In the genomic region with DNA sequence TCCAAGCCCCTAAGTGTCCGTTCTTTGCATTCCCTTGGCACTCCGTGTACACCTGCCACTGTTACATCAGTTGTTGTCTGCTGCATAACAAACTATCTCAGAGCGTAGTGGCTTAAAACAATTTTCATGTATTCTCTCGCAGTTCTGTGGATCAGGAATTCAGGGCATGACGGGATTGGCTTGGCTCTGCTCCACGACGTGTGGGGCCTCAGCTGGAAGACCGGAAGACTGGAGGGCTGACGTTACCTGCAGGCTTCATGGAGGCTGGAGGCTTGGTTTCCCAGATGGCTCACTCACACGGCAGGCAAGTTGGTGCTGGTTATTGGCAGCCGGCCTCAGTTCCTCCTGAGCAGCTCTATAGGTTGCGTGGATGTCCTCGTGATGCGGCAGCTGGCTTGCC, we compare ENCODE assay signal across 9 cellular contexts. TPM values are rescaled to one million over a fixed set of nuclear protein-coding genes. Genes with fewer than 3 reads are reported as not detected.
DNase-seq lines count a peak whose midpoint lies in the region; TF ChIP-seq lines count a peak whose summit lies in the region.
"Had no signal": no experiment of that assay in that cellular context is flagged by ENCODE, and none has a peak within 500 bp of the region (broad histone marks: within the 10 kb centered on the region; RNA-seq: fewer than 3 reads in every experiment).

No MANE protein-coding gene starts in this region.

- DNase-seq in H4 (ENCODE audit: low spot score) (peak; percentile 70), esophagus squamous epithelium (lab: John Stamatoyannopoulos, UW) (no peak), sigmoid colon (peak; percentile 77), DMS53 treated with DMSO at 0.1 percent for 48 hours (lab: John Stamatoyannopoulos, UW; ENCODE audit: unreplicated experiment) (no peak), OCI-M1 (lab: John Stamatoyannopoulos, UW) (no peak), medulla oblongata (ENCODE audit: extremely low spot score) (no peak)
- DNase-seq in activated CD4-positive, alpha-beta T cell treated with anti-CD3 and anti-CD28 coated beads for 1 hour: no peak
- DNase-seq: activated CD4-positive, CD25-positive, alpha-beta regulatory T cell had no signal

- H3K27me3 ChIP-seq in esophagus squamous epithelium: no peaks in the 10 kb centered on the region
- H3K27me3 ChIP-seq in sigmoid colon: peaks cover 0 to 6% (median 0%) of the 10 kb centered on the region in 3 donors

- H3K36me3 ChIP-seq in esophagus squamous epithelium: no peaks in the 10 kb centered on the region
- no peaks in the 10 kb centered on the region for H3K36me3 ChIP-seq in sigmoid colon

- intact Hi-C loops in esophagus squamous epithelium (cut with DNase I): no loop called here
- intact Hi-C loops in sigmoid colon (cut with DNase I): no loop called here

- peaks cover 0 to 13% (median 0%) of the 10 kb centered on the region in 3 donors for H3K4me1 ChIP-seq in esophagus squamous epithelium
- H3K4me1 ChIP-seq in sigmoid colon: no peaks in the 10 kb centered on the region

- 18 to 42% methylated on average over 3 to 4 of the region's 14 CpGs for WGBS in esophagus squamous epithelium, 2 donors
- WGBS in sigmoid colon, 2 donors: 81 to 88% methylated on average over 14 of the region's 14 CpGs

- no peak for TF ChIP-seq EP300 in sigmoid colon (IDR thresholded peaks at IDR 0.05)

- H3K9me3 ChIP-seq in esophagus squamous epithelium (no peaks in the 10 kb centered on the region), sigmoid colon (no peaks in the 10 kb centered on the region)

- TF ChIP-seq POLR2A in esophagus squamous epithelium (IDR thresholded peaks at IDR 0.05): no peak
- no peak for TF ChIP-seq POLR2A in sigmoid colon (IDR thresholded peaks at IDR 0.05)

- H3K27ac ChIP-seq in esophagus squamous epithelium (peak overlapping the region; percentile 3 to 53 (median 45)), sigmoid colon (no peak overlapping the region)

- H3K4me3 ChIP-seq in esophagus squamous epithelium (no peak overlapping the region), sigmoid colon (no peak overlapping the region)

- TF ChIP-seq CTCF in esophagus squamous epithelium (IDR thresholded peaks at IDR 0.05): no peak
- no peak for TF ChIP-seq CTCF in sigmoid colon (IDR thresholded peaks at IDR 0.05)

TF ChIP-seq in PFSK-1, 5 proteins besides CTCF, POLR2A, EP300 and RAD21:
- peak; percentile 81 for TF ChIP-seq FOXP2 (optimal IDR thresholded peaks at IDR 0.05; ENCODE audit: borderline replicate concordance, extremely low read depth, extremely low read length, insufficient read depth)
- TF ChIP-seq, protein P1, sequence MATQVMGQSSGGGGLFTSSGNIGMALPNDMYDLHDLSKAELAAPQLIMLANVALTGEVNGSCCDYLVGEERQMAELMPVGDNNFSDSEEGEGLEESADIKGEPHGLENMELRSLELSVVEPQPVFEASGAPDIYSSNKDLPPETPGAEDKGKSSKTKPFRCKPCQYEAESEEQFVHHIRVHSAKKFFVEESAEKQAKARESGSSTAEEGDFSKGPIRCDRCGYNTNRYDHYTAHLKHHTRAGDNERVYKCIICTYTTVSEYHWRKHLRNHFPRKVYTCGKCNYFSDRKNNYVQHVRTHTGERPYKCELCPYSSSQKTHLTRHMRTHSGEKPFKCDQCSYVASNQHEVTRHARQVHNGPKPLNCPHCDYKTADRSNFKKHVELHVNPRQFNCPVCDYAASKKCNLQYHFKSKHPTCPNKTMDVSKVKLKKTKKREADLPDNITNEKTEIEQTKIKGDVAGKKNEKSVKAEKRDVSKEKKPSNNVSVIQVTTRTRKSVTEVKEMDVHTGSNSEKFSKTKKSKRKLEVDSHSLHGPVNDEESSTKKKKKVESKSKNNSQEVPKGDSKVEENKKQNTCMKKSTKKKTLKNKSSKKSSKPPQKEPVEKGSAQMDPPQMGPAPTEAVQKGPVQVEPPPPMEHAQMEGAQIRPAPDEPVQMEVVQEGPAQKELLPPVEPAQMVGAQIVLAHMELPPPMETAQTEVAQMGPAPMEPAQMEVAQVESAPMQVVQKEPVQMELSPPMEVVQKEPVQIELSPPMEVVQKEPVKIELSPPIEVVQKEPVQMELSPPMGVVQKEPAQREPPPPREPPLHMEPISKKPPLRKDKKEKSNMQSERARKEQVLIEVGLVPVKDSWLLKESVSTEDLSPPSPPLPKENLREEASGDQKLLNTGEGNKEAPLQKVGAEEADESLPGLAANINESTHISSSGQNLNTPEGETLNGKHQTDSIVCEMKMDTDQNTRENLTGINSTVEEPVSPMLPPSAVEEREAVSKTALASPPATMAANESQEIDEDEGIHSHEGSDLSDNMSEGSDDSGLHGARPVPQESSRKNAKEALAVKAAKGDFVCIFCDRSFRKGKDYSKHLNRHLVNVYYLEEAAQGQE (IDR thresholded peaks at IDR 0.05; ENCODE audit: insufficient read depth in 1 of 2, low read depth in 2 of 2, low read length in 2 of 2): no peak

RNA-seq across cellular contexts. Expression of a gene that starts 25.5 kb away (rescaled TPM):
- total RNA-seq in H4 (2014; rRNA removed; shearing (Covaris generic)): not detected in 2 replicates
- polyA plus RNA-seq in PFSK-1 (2012; ENCODE audit: insufficient read length, low read depth): 31.4 TPM
- 1 to 10 TPM in 1 of 4 donors, under 1 TPM in 2, not detected in 1; 0.31 to 1.1 (median 0.57) TPM for total RNA-seq in esophagus squamous epithelium
- total RNA-seq in sigmoid colon: 1 to 10 TPM; 1.1 to 1.5 (median 1.4) TPM
- 1 to 10 TPM in 1 of 3 donors, under 1 TPM in 1, not detected in 1; 0.23 to 1.6 TPM for polyA plus RNA-seq in sigmoid colon

RNA-seq across cellular contexts. Expression of a gene that starts 29.8 kb away (rescaled TPM):
- total RNA-seq in H4 (2014; rRNA removed; shearing (Covaris generic)): 4.9 and 7.6 TPM in 2 replicates
- polyA plus RNA-seq in PFSK-1 (2012; ENCODE audit: insufficient read length, low read depth): 29.7 TPM
- total RNA-seq in esophagus squamous epithelium: 10 to 100 TPM; 14.5 to 49.2 (median 26.6) TPM
- total RNA-seq in sigmoid colon: 10 to 100 TPM; 17.5 to 32.7 (median 20.2) TPM
- polyA plus RNA-seq in sigmoid colon: 10 to 100 TPM; 28.8 to 33.0 (median 30.7) TPM

RNA-seq across cellular contexts. Expression of a gene that starts 30.2 kb away (rescaled TPM):
- total RNA-seq in H4 (2014; rRNA removed; shearing (Covaris generic)): 19.4 and 28.2 TPM in 2 replicates
- polyA plus RNA-seq in PFSK-1 (2012; ENCODE audit: insufficient read length, low read depth): 142 TPM
- total RNA-seq in esophagus squamous epithelium: 10 to 100 TPM; 29.2 to 65.0 (median 33.7) TPM
- total RNA-seq in sigmoid colon: 10 to 100 TPM; 24.4 to 31.6 (median 28.5) TPM
- 10 to 100 TPM; 46.8 to 53.5 (median 51.1) TPM for polyA plus RNA-seq in sigmoid colon

RNA-seq across cellular contexts. Expression of a gene that starts 45.2 kb away (rescaled TPM):
- total RNA-seq in H4 (2014; rRNA removed; shearing (Covaris generic)): 0.84 and 1.0 TPM in 2 replicates
- 8.2 TPM for polyA plus RNA-seq in PFSK-1 (2012; ENCODE audit: insufficient read length, low read depth)
- total RNA-seq in esophagus squamous epithelium (not detected), sigmoid colon (under 1 TPM in 1 of 4 donors, not detected in 3; 0.95 TPM)
- under 1 TPM in 1 of 3 donors, not detected in 2; 0.63 TPM for polyA plus RNA-seq in sigmoid colon

Comparison
In these comparisons a context has a peak if more than half of its experiments do, and no peak if none do; other contexts are left out.
1. DNase-seq: peak in H4 (single experiment) and sigmoid colon (single experiment); none in esophagus squamous epithelium (single experiment), DMS53 treated with DMSO at 0.1 percent for 48 hours (single experiment), OCI-M1 (single experiment), activated CD4-positive, alpha-beta T cell treated with anti-CD3 and anti-CD28 coated beads for 1 hour (single experiment) and medulla oblongata (single experiment).
2. H3K27ac ChIP-seq: peak in esophagus squamous epithelium (4 of 4); none in sigmoid colon (0 of 4).